8 cellular contexts compared by ENCODE assay signal in genomic region chr21:33542640-33543504, GRCh38. TPM values are rescaled to one million over a fixed set of nuclear protein-coding genes. Genes with fewer than 3 reads are reported as not detected.
A peak's percentile ranks its signal among the peaks of the same experiment; 100 is the strongest.
DNase-seq lines count a peak whose midpoint lies in the region; ATAC-seq and TF ChIP-seq lines count a peak whose summit lies in the region.

Gene SON (plus strand): TSS chr21:33543038. CDS start chr21:33543093, 55 bp downstream.

- peak within 1 kb of the TSS; percentile 100 for H3K27ac Mint-ChIP-seq in activated T-cell treated with anti-CD3 and anti-CD28 coated beads, Interleukin-2, amount 50 U/mL, for 24 hours

- DNase-seq in DMS153 treated with DMSO at 0.1 percent for 48 hours (lab: John Stamatoyannopoulos, UW; ENCODE audit: unreplicated experiment) (peak; percentile 96), KBM-7 (peak; percentile 99), epithelial cell of proximal tubule (ENCODE audit: low read depth) (peak; percentile 76), mucosa of gallbladder (ENCODE audit: low spot score) (peak; percentile 99)
- peak; percentile 95 for DNase-seq in activated T-cell treated with anti-CD3 and anti-CD28 coated beads, Interleukin-2, amount 50 U/mL, for 24 hours
- DNase-seq in stimulated activated CD8-positive, alpha-beta memory T cell treated with anti-CD3 and anti-CD28 coated beads, Interleukin-4, amount 100 ng/mL, for 4 hours (ENCODE audit: low read depth in 2 of 2, low spot score in 1 of 2) = peak; percentile 93 to 96

- no peaks in the 10 kb centered on the region for H3K27me3 Mint-ChIP-seq in activated T-cell treated with anti-CD3 and anti-CD28 coated beads, Interleukin-2, amount 50 U/mL, for 24 hours

- H3K4me3 Mint-ChIP-seq in activated T-cell treated with anti-CD3 and anti-CD28 coated beads, Interleukin-2, amount 50 U/mL, for 24 hours = peak within 1 kb of the TSS; percentile 96

- TF ChIP-seq CTCF in epithelial cell of proximal tubule (conservative IDR thresholded peaks at IDR 0.05; ENCODE audit: low read depth, low read length) = no peak

- ATAC-seq in GM21717 (IDR thresholded peaks at IDR 0.05; ENCODE audit: unreplicated experiment) = peak; percentile 94

- H3K4me1 Mint-ChIP-seq in activated T-cell treated with anti-CD3 and anti-CD28 coated beads, Interleukin-2, amount 50 U/mL, for 24 hours (ENCODE audit: low read depth) = peaks cover 36% of the 10 kb centered on the region

- H3K36me3 Mint-ChIP-seq in activated T-cell treated with anti-CD3 and anti-CD28 coated beads, Interleukin-2, amount 50 U/mL, for 24 hours (ENCODE audit: low read depth) = peaks cover 88% of the 10 kb centered on the region

- H3K9me3 Mint-ChIP-seq in activated T-cell treated with anti-CD3 and anti-CD28 coated beads, Interleukin-2, amount 50 U/mL, for 24 hours = no peaks in the 10 kb centered on the region

- H3K4me3 ChIP-seq in epithelial cell of proximal tubule (ENCODE audit: low read depth, low read length) = peak within 1 kb of the TSS; percentile 93

- in situ Hi-C loops in KBM-7 (cut with MboI; ENCODE audit: low pct_unique_long_range_greater_than_20kb, low sequenced_read_pairs) = no loop called here

TF ChIP-seq in PFSK-1, 5 proteins besides CTCF, POLR2A, EP300 and RAD21:
- TF ChIP-seq REST (IDR thresholded peaks at IDR 0.05; ENCODE audit: insufficient read depth in 1 of 2, low read depth in 2 of 2, low read length in 2 of 2) (no peak), TAF1 (IDR thresholded peaks at IDR 0.05; ENCODE audit: borderline replicate concordance, insufficient read depth, low read length) (peak; percentile 79), POLR2AphosphoS5 (IDR thresholded peaks at IDR 0.05; ENCODE audit: low read depth, low read length) (peak; percentile 93), SIN3A (IDR thresholded peaks at IDR 0.05; ENCODE audit: borderline replicate concordance, insufficient read depth, low read length) (peak; percentile 14; the same call in 1 of the 2 replicates), FOXP2 (optimal IDR thresholded peaks at IDR 0.05; ENCODE audit: borderline replicate concordance, extremely low read depth, extremely low read length, insufficient read depth) (peak; percentile 35)

RNA-seq across cellular contexts. Expression of gene SON, which starts in this region (rescaled TPM):
- polyA plus RNA-seq in PFSK-1 (2012; ENCODE audit: insufficient read length, low read depth) = 70.3 TPM
- total RNA-seq in epithelial cell of proximal tubule = 176 and 230 TPM in 2 replicates
- total RNA-seq in mucosa of gallbladder = 257 TPM

Comparison
In these comparisons a context has a peak if more than half of its experiments do, and no peak if none do; other contexts are left out.
1. Peak in every context shown above with its lines: DNase-seq, ATAC-seq and H3K4me3 ChIP-seq.